Comparison of ENCODE assay signal across 10 cellular contexts in the genomic region with DNA sequence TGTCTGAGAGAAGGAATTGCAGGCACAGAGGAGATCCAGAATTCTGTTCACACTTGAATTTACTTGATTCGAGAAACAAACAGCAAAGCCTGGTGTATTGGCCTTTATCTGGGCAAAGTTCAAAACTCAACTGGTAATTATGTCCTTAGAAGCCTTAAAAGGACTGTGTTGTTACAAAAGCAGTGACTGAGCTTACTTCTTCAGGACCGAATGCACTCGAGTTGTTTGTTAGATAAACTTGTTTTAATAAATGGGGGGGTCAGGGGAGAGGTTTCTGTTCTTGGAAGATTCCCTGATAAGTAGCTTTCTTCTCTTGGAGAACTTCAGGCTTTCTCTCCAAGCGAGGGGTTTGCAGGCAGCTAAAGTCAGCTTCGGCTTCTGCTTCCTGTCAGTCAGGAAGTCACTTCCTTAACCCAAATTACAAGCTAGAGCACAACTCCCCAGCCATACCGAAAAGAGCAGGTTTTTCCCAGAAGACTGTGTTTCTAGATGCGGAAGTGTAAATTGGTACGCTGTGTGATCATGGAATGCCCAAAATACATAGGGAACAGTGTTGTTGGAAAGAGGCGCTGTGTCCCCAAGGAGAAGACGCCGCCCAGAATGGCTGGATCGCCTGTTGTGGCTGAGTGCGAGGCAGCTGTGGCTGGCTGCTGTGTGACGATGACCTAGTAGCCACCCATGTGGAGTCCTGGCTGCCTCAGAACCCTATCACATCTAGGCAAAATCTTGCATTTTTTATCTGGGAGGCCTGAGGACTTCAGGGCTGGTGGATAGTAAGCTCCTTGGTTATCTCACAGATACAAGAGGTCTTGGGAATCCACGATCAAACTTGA.
DNase-seq lines count a peak whose midpoint lies in the region; TF ChIP-seq lines count a peak whose summit lies in the region.
"Had no signal": no experiment of that assay in that cellular context is flagged by ENCODE, and none has a peak within 500 bp of the region (broad histone marks: within the 10 kb centered on the region; RNA-seq: fewer than 3 reads in every experiment).

No MANE protein-coding gene starts in this region.

- POLR2A ChIA-PET in RWPE1 (lab: Yijun Ruan, JAX; ENCODE audit: low non-redundant PET): no interaction called here

- intact Hi-C loops in head of caudate nucleus (cut with DNase I) (loop anchor here (5.0 to 10.0 kb wide), 2 partner anchors 54 to 108 kb away; a partner anchor contains a TSS), posterior vena cava (cut with DNase I) (no loop called here)

- H3K27me3 Mint-ChIP-seq in type B pancreatic cell: no peaks in the 10 kb centered on the region
- H3K27me3 Mint-ChIP-seq: brain had no signal

- DNase-seq in CD1c-positive myeloid dendritic cell (ENCODE audit: extremely low spot score) (peak; percentile 51), RWPE1 (ENCODE audit: low spot score) (no peak), head of caudate nucleus (peak in 40 of 42 donors; percentile 20 to 87 (median 61)), posterior vena cava (ENCODE audit: low spot score) (peak; percentile 90), NCI-H1436 (lab: John Stamatoyannopoulos, UW) (no peak), type B pancreatic cell (ENCODE audit: extremely low spot score, unreplicated experiment) (no peak), NCI-H345 (lab: John Stamatoyannopoulos, UW) (no peak)
- no peak for DNase-seq in activated effector memory CD4-positive, alpha-beta T cell treated with anti-CD3 and anti-CD28 coated beads, Interleukin-2, amount 50 U/mL, for 16 hours

- CTCF ChIA-PET in RWPE1 (lab: Yijun Ruan, JAX): interaction anchor here (0.6 kb wide), 2 partner anchors 39 to 383 kb away, joined by 3 read pairs; no protein-coding TSS in a partner anchor

- peaks cover 5% of the 10 kb centered on the region for H3K36me3 Mint-ChIP-seq in type B pancreatic cell
- H3K36me3 Mint-ChIP-seq: brain; naive thymus-derived CD4-positive, alpha-beta T cell had no signal

- peak overlapping the region; percentile 32 for H3K27ac ChIP-seq in RWPE1

- H3K9me3 Mint-ChIP-seq in type B pancreatic cell: no peaks in the 10 kb centered on the region
- H3K9me3 Mint-ChIP-seq: brain; naive thymus-derived CD4-positive, alpha-beta T cell had no signal

- no peak overlapping the region for H3K4me3 Mint-ChIP-seq in type B pancreatic cell

- TF ChIP-seq CTCF in RWPE1 (conservative IDR thresholded peaks at IDR 0.05; ENCODE audit: low read depth): no peak
- TF ChIP-seq CTCF in type B pancreatic cell (conservative IDR thresholded peaks at IDR 0.05): no peak

- H3K4me1 Mint-ChIP-seq in type B pancreatic cell (ENCODE audit: unreplicated experiment): peaks cover 47% of the 10 kb centered on the region
- H3K4me1 Mint-ChIP-seq: brain had no signal

- H3K27ac Mint-ChIP-seq in type B pancreatic cell: no peak overlapping the region
- H3K27ac Mint-ChIP-seq: naive thymus-derived CD4-positive, alpha-beta T cell had no signal

Comparison
In these comparisons a context has a peak if more than half of its experiments do, and no peak if none do; other contexts are left out.
1. DNase-seq: peak in CD1c-positive myeloid dendritic cell (single experiment), head of caudate nucleus (40 of 42) and posterior vena cava (single experiment); none in RWPE1 (single experiment), NCI-H1436 (single experiment), type B pancreatic cell (single experiment), activated effector memory CD4-positive, alpha-beta T cell treated with anti-CD3 and anti-CD28 coated beads, Interleukin-2, amount 50 U/mL, for 16 hours (single experiment) and NCI-H345 (single experiment).